Comparison of ENCODE assay signal across 33 cellular contexts in genomic region chr12:91859347-91859746, GRCh38.
A peak's percentile ranks its signal among the peaks of the same experiment; 100 is the strongest.
DNase-seq lines count a peak whose midpoint lies in the region; ATAC-seq lines count a peak whose summit lies in the region.
"Had no signal": no experiment of that assay in that cellular context is flagged by ENCODE, and none has a peak within 500 bp of the region (broad histone marks: within the 10 kb centered on the region; RNA-seq: fewer than 3 reads in every experiment).

No MANE protein-coding gene starts in this region.

- H3K27ac ChIP-seq in substantia nigra (ENCODE audit: low read depth, low read length, poor library complexity, severe bottlenecking): no peak overlapping the region
- H3K27ac ChIP-seq: 22Rv1; A549; BLaER1; BLaER1 treated with 17β-estradiol and CSF1 and Interleukin-3, amounts not matched to agents 10 nM and 100 nM; C4-2B had no signal

- peaks cover 1% of the 10 kb centered on the region for H3K36me3 Mint-ChIP-seq in activated CD4-positive, alpha-beta T cell treated with anti-CD3 and anti-CD28 coated beads for 36 hours (ENCODE audit: low read depth)
- H3K36me3 Mint-ChIP-seq in activated CD4-positive, alpha-beta T cell treated with anti-CD3 and anti-CD28 coated beads, Interleukin-2, amount 10 ng/mL, durations not matched to agents 24 days and 14 days (ENCODE audit: low read depth): no peaks in the 10 kb centered on the region
- no peaks in the 10 kb centered on the region for H3K36me3 Mint-ChIP-seq in activated T-helper 17 cell treated with anti-CD3 and anti-CD28 coated beads, Interleukin-2, amount 50 U/mL, for 72 hours (ENCODE audit: low read depth)
- H3K36me3 Mint-ChIP-seq in stimulated activated effector memory CD8-positive, alpha-beta T cell treated with anti-CD3 and anti-CD28 coated beads, Interleukin-12 subunit alpha, Interleukin-12 subunit beta, amount 100 ng/mL, for 72 hours: no peaks in the 10 kb centered on the region
- H3K36me3 Mint-ChIP-seq: CD14-positive monocyte; CD4-positive, alpha-beta memory T cell; CD8-positive, alpha-beta T cell had no signal

- ATAC-seq in activated CD4-positive, alpha-beta T cell treated with anti-CD3 and anti-CD28 coated beads for 36 hours: peak; percentile 33
- ATAC-seq in activated T-helper 17 cell treated with anti-CD3 and anti-CD28 coated beads, Interleukin-2, amount 50 U/mL, for 72 hours (replicated peaks): peak; percentile 59
- ATAC-seq in stimulated activated effector memory CD8-positive, alpha-beta T cell treated with anti-CD3 and anti-CD28 coated beads, Interleukin-12 subunit alpha, Interleukin-12 subunit beta, amount 100 ng/mL, for 72 hours: peak; percentile 66
- ATAC-seq in HG03354 (IDR thresholded peaks at IDR 0.05; ENCODE audit: poor library complexity, severe bottlenecking, unreplicated experiment): no peak
- ATAC-seq: A549; CD8-positive, alpha-beta T cell had no signal

- H3K9me3 Mint-ChIP-seq in activated CD4-positive, alpha-beta T cell treated with anti-CD3 and anti-CD28 coated beads for 36 hours (ENCODE audit: low read depth): peaks cover 3% of the 10 kb centered on the region
- no peaks in the 10 kb centered on the region for H3K9me3 Mint-ChIP-seq in activated CD4-positive, alpha-beta T cell treated with anti-CD3 and anti-CD28 coated beads, Interleukin-2, amount 10 ng/mL, durations not matched to agents 24 days and 14 days
- H3K9me3 Mint-ChIP-seq in activated T-helper 17 cell treated with anti-CD3 and anti-CD28 coated beads, Interleukin-2, amount 50 U/mL, for 72 hours: no peaks in the 10 kb centered on the region
- H3K9me3 Mint-ChIP-seq in stimulated activated effector memory CD8-positive, alpha-beta T cell treated with anti-CD3 and anti-CD28 coated beads, Interleukin-12 subunit alpha, Interleukin-12 subunit beta, amount 100 ng/mL, for 72 hours: no peaks in the 10 kb centered on the region
- H3K9me3 Mint-ChIP-seq: CD8-positive, alpha-beta memory T cell had no signal

- intact Hi-C loops in activated CD4-positive, alpha-beta T cell treated with anti-CD3 and anti-CD28 coated beads for 36 hours (cut with DNase I, micrococcal nuclease): no loop called here
- intact Hi-C loops in activated CD4-positive, alpha-beta T cell treated with anti-CD3 and anti-CD28 coated beads, Interleukin-2, amount 10 ng/mL, durations not matched to agents 24 days and 14 days (cut with micrococcal nuclease): no loop called here

- CTCF ChIA-PET in activated CD4-positive, alpha-beta T cell treated with anti-CD3 and anti-CD28 coated beads for 36 hours (lab: Charles Lee): interaction anchor here (1.0 to 2.2 kb wide), 2 partner anchors 48 to 478 kb away, joined by 3 to 5 read pairs; no protein-coding TSS in a partner anchor

- peaks cover 49% of the 10 kb centered on the region for H3K4me1 Mint-ChIP-seq in activated CD4-positive, alpha-beta T cell treated with anti-CD3 and anti-CD28 coated beads for 36 hours
- H3K4me1 Mint-ChIP-seq in activated CD4-positive, alpha-beta T cell treated with anti-CD3 and anti-CD28 coated beads, Interleukin-2, amount 10 ng/mL, durations not matched to agents 24 days and 14 days: peaks cover 3% of the 10 kb centered on the region
- no peaks in the 10 kb centered on the region for H3K4me1 Mint-ChIP-seq in activated T-helper 17 cell treated with anti-CD3 and anti-CD28 coated beads, Interleukin-2, amount 50 U/mL, for 72 hours
- H3K4me1 Mint-ChIP-seq in stimulated activated effector memory CD8-positive, alpha-beta T cell treated with anti-CD3 and anti-CD28 coated beads, Interleukin-12 subunit alpha, Interleukin-12 subunit beta, amount 100 ng/mL, for 72 hours: peaks cover 15% of the 10 kb centered on the region
- H3K4me1 Mint-ChIP-seq: B cell, CD14-positive monocyte had no signal

- H3K4me3 Mint-ChIP-seq in activated CD4-positive, alpha-beta T cell treated with anti-CD3 and anti-CD28 coated beads for 36 hours: no peak overlapping the region
- no peak overlapping the region for H3K4me3 Mint-ChIP-seq in activated CD4-positive, alpha-beta T cell treated with anti-CD3 and anti-CD28 coated beads, Interleukin-2, amount 10 ng/mL, durations not matched to agents 24 days and 14 days
- no peak overlapping the region for H3K4me3 Mint-ChIP-seq in activated T-helper 17 cell treated with anti-CD3 and anti-CD28 coated beads, Interleukin-2, amount 50 U/mL, for 72 hours
- no peak overlapping the region for H3K4me3 Mint-ChIP-seq in stimulated activated effector memory CD8-positive, alpha-beta T cell treated with anti-CD3 and anti-CD28 coated beads, Interleukin-12 subunit alpha, Interleukin-12 subunit beta, amount 100 ng/mL, for 72 hours
- H3K4me3 Mint-ChIP-seq: B cell; CD14-positive monocyte; CD4-positive, alpha-beta memory T cell; CD4-positive, alpha-beta T cell; CD4-positive, CD25-positive, alpha-beta regulatory T cell; CD8-positive, alpha-beta memory T cell; CD8-positive, alpha-beta T cell had no signal

- POLR2A ChIA-PET in activated CD4-positive, alpha-beta T cell treated with anti-CD3 and anti-CD28 coated beads for 36 hours (lab: Charles Lee): no interaction called here

- DNase-seq in activated CD4-positive, alpha-beta T cell treated with anti-CD3 and anti-CD28 coated beads for 36 hours: no peak
- no peak for DNase-seq in activated CD4-positive, alpha-beta T cell treated with anti-CD3 and anti-CD28 coated beads, Interleukin-2, amount 10 ng/mL, durations not matched to agents 24 days and 14 days
- no peak for DNase-seq in stimulated activated effector memory CD8-positive, alpha-beta T cell treated with anti-CD3 and anti-CD28 coated beads, Interleukin-12 subunit alpha, Interleukin-12 subunit beta, amount 100 ng/mL, for 72 hours (ENCODE audit: low spot score in 2 of 2)
- no peak for DNase-seq in substantia nigra (lab: John Stamatoyannopoulos, UW)
- DNase-seq: 8988T; ACHN; AML-193; BE2C; C1 segment of cervical spinal cord; Caco-2; Calu3; CD4-positive, alpha-beta memory T cell; CD4-positive, alpha-beta T cell; CD4-positive, CD25-positive, alpha-beta regulatory T cell; CD8-positive, alpha-beta memory T cell; CD8-positive, alpha-beta T cell; COR-L47; DMS 273 treated with DMSO at 0.1 percent for 48 hours; DMS153; DMS53; DMS79; DMS79 treated with DMSO at 0.1 percent for 48 hours; DND-41; EL had no signal

- H3K27me3 Mint-ChIP-seq in activated CD4-positive, alpha-beta T cell treated with anti-CD3 and anti-CD28 coated beads for 36 hours: no peaks in the 10 kb centered on the region
- H3K27me3 Mint-ChIP-seq in activated CD4-positive, alpha-beta T cell treated with anti-CD3 and anti-CD28 coated beads, Interleukin-2, amount 10 ng/mL, durations not matched to agents 24 days and 14 days: no peaks in the 10 kb centered on the region
- no peaks in the 10 kb centered on the region for H3K27me3 Mint-ChIP-seq in activated T-helper 17 cell treated with anti-CD3 and anti-CD28 coated beads, Interleukin-2, amount 50 U/mL, for 72 hours
- H3K27me3 Mint-ChIP-seq: CD4-positive, alpha-beta memory T cell; CD4-positive, alpha-beta T cell had no signal

- no peak overlapping the region for H3K27ac Mint-ChIP-seq in activated CD4-positive, alpha-beta T cell treated with anti-CD3 and anti-CD28 coated beads for 36 hours
- H3K27ac Mint-ChIP-seq in activated CD4-positive, alpha-beta T cell treated with anti-CD3 and anti-CD28 coated beads, Interleukin-2, amount 10 ng/mL, durations not matched to agents 24 days and 14 days: no peak overlapping the region
- no peak overlapping the region for H3K27ac Mint-ChIP-seq in activated T-helper 17 cell treated with anti-CD3 and anti-CD28 coated beads, Interleukin-2, amount 50 U/mL, for 72 hours
- no peak overlapping the region for H3K27ac Mint-ChIP-seq in stimulated activated effector memory CD8-positive, alpha-beta T cell treated with anti-CD3 and anti-CD28 coated beads, Interleukin-12 subunit alpha, Interleukin-12 subunit beta, amount 100 ng/mL, for 72 hours
- H3K27ac Mint-ChIP-seq: B cell; CD14-positive monocyte; CD4-positive, alpha-beta T cell; CD8-positive, alpha-beta T cell had no signal
